In genomic region chr7:97117035-97117371, GRCh38 we compare ENCODE assay signal across 8 cellular contexts. TPM values are rescaled to one million over a fixed set of nuclear protein-coding genes. Genes with fewer than 3 reads are reported as not detected.
DNase-seq lines count a peak whose midpoint lies in the region; ATAC-seq, FAIRE-seq and TF ChIP-seq lines count a peak whose summit lies in the region.

No MANE protein-coding gene starts in this region.

- TF ChIP-seq RAD21 in HepG2 (CRISPR knock-in tag; IDR thresholded peaks at IDR 0.05), result no peak

- H3K9ac ChIP-seq in HepG2 (ENCODE audit: insufficient read depth, low read depth, low read length), result no peak overlapping the region; the same call in 1 of the 2 replicates

- in situ Hi-C loops in HepG2 (cut with HindIII; ENCODE audit: extremely low pct_ligation_motif_present, low pct_unique_long_range_greater_than_20kb), result loop anchor here (10.0 kb wide), 1 partner anchor 728 kb away; no protein-coding TSS in a partner anchor

- no peaks in the 10 kb centered on the region for H3K27me3 Mint-ChIP-seq in activated CD4-positive, alpha-beta T cell treated with anti-CD3 and anti-CD28 coated beads, Interleukin-2, amount 10 ng/mL, durations not matched to agents 24 days and 14 days

- POLR2A ChIA-PET in HepG2 (lab: Yijun Ruan, JAX), result interaction anchor here (1.0 to 2.5 kb wide), 6 partner anchors 13 to 755 kb away, joined by 3 to 12 read pairs (median 6); partner anchors contain the start of gene ASNS

- H3K79me2 ChIP-seq in HepG2 (ENCODE audit: insufficient read depth, low read length), result peaks cover 35% of the 10 kb centered on the region

- no peaks in the 10 kb centered on the region for H3K27me3 ChIP-seq in body of pancreas
- no peaks in the 10 kb centered on the region; a peak in 1 of 5 replicates for H3K27me3 ChIP-seq in HepG2 (ENCODE audit: control insufficient read depth in 1 of 2, insufficient read depth in 2 of 2, low read length in 2 of 2)
- no peaks in the 10 kb centered on the region for H3K27me3 ChIP-seq in thyroid gland

- H3K9me3 ChIP-seq in body of pancreas (no peaks in the 10 kb centered on the region), HepG2 (ENCODE audit: low read length) (no peaks in the 10 kb centered on the region), thyroid gland (no peaks in the 10 kb centered on the region)

- peaks cover 24% of the 10 kb centered on the region for H3K4me1 Mint-ChIP-seq in activated CD4-positive, alpha-beta T cell treated with anti-CD3 and anti-CD28 coated beads, Interleukin-2, amount 10 ng/mL, durations not matched to agents 24 days and 14 days

- peak overlapping the region; percentile 95 for H3K27ac Mint-ChIP-seq in activated CD4-positive, alpha-beta T cell treated with anti-CD3 and anti-CD28 coated beads, Interleukin-2, amount 10 ng/mL, durations not matched to agents 24 days and 14 days

- H3K4me1 ChIP-seq in body of pancreas (peaks cover 14% of the 10 kb centered on the region), HepG2 (ENCODE audit: insufficient read depth, low read length) (peaks cover 30% of the 10 kb centered on the region), thyroid gland (peaks cover 7 to 11% of the 10 kb centered on the region in 2 donors)

- TF ChIP-seq CTCF in body of pancreas (IDR thresholded peaks at IDR 0.05) (no peak), HepG2 (CRISPR knock-in tag; IDR thresholded peaks at IDR 0.05) (no peak), thyroid gland (IDR thresholded peaks at IDR 0.05) (no peak)

- peaks cover 5% of the 10 kb centered on the region for H3K9me3 Mint-ChIP-seq in activated CD4-positive, alpha-beta T cell treated with anti-CD3 and anti-CD28 coated beads, Interleukin-2, amount 10 ng/mL, durations not matched to agents 24 days and 14 days

- H3K27ac ChIP-seq in body of pancreas, result peak overlapping the region in 3 of 4 donors; percentile 53 to 79 (median 65)
- H3K27ac ChIP-seq in HepG2 (ENCODE audit: extremely low read length, insufficient read depth, low read length), result peak overlapping the region; percentile 5
- H3K27ac ChIP-seq in thyroid gland, result peak overlapping the region in 2 of 3 donors; percentile 46 to 73

- H2AFZ ChIP-seq in HepG2 (ENCODE audit: low read length), result peak overlapping the region; percentile 86

- no peak for FAIRE-seq in HepG2 (lab: Jason Lieb, UNC)

- BruUV-seq in HepG2 (replicated peaks; lab: Mats Ljungman, UMichigan), result no TSS peak

- CTCF ChIA-PET in HepG2 (lab: Yijun Ruan, JAX; ENCODE audit: low intra/inter-chr PET ratio, low total read pairs), result no interaction called here

- intact Hi-C loops in activated CD4-positive, alpha-beta T cell treated with anti-CD3 and anti-CD28 coated beads, Interleukin-2, amount 10 ng/mL, durations not matched to agents 24 days and 14 days (cut with micrococcal nuclease), result loop anchor here (1.0 to 5.0 kb wide), 4 partner anchors 640 to 854 kb away; partner anchors contain the start of gene ASNS
- intact Hi-C loops in body of pancreas (cut with DNase I) (no loop called here), HepG2 (cut with micrococcal nuclease; ENCODE audit: unreplicated experiment) (no loop called here), thyroid gland (cut with DNase I) (no loop called here)

- no peak for TF ChIP-seq POLR2A in body of pancreas (IDR thresholded peaks at IDR 0.05)
- no peak for TF ChIP-seq POLR2A in HepG2 (IDR thresholded peaks at IDR 0.05; ENCODE audit: insufficient read depth in 1 of 2, low read depth in 2 of 2, low read length in 2 of 2)
- no peak for TF ChIP-seq POLR2A in thyroid gland (IDR thresholded peaks at IDR 0.05)

- DNase-seq in activated CD4-positive, alpha-beta T cell treated with anti-CD3 and anti-CD28 coated beads, Interleukin-2, amount 10 ng/mL, durations not matched to agents 24 days and 14 days, result no peak
- no peak for DNase-seq in activated CD4-positive, alpha-beta T cell treated with anti-CD3 and anti-CD28 coated beads for 48 hours
- DNase-seq in body of pancreas, result peak in 2 of 4 donors; percentile 2 to 16
- no peak for DNase-seq in HepG2 (ENCODE audit: low spot score)
- peak in 1 of 2 donors; percentile 8 for DNase-seq in thyroid gland
- no peak for DNase-seq in NCI-H1436 (lab: John Stamatoyannopoulos, UW)

- H3K36me3 Mint-ChIP-seq in activated CD4-positive, alpha-beta T cell treated with anti-CD3 and anti-CD28 coated beads, Interleukin-2, amount 10 ng/mL, durations not matched to agents 24 days and 14 days (ENCODE audit: low read depth), result peaks cover 9% of the 10 kb centered on the region

- no peak overlapping the region for H3K4me3 ChIP-seq in body of pancreas
- peak overlapping the region in 1 of 3 experiments; percentile 80; a peak in 2 of 6 replicates for H3K4me3 ChIP-seq in HepG2 (replicated peaks in 1 of 3; ENCODE audit: insufficient read depth in 1 of 3, low read depth in 2 of 3, low read length in 3 of 3)
- H3K4me3 ChIP-seq in thyroid gland (replicated peaks in 1 of 3), result peak overlapping the region in 1 of 3 donors; percentile 58

- TF ChIP-seq EP300 in HepG2 (IDR thresholded peaks at IDR 0.05; ENCODE audit: low read depth in 2 of 2, low read length in 2 of 2) (no peak), HepG2 (CRISPR knock-in tag; IDR thresholded peaks at IDR 0.05; ENCODE audit: borderline replicate concordance) (no peak)

- no peaks in the 10 kb centered on the region for H4K20me1 ChIP-seq in HepG2 (ENCODE audit: insufficient read depth, low read length)

- WGBS in body of pancreas, 2 donors, result 52 to 62% methylated on average over 9 of the region's 9 CpGs
- 97% methylated on average over 9 of the region's 9 CpGs for WGBS in HepG2 (ENCODE audit: low lambda C conversion rate)
- 60 to 64% methylated on average over 9 of the region's 9 CpGs for WGBS in thyroid gland, 2 donors

- H3K4me3 Mint-ChIP-seq in activated CD4-positive, alpha-beta T cell treated with anti-CD3 and anti-CD28 coated beads, Interleukin-2, amount 10 ng/mL, durations not matched to agents 24 days and 14 days, result peak overlapping the region; percentile 93

- no peak for ATAC-seq in body of pancreas
- peak; percentile 9; the same call in 1 of the 3 replicates for ATAC-seq in HepG2
- no peak for ATAC-seq in GM19023 (IDR thresholded peaks at IDR 0.05; ENCODE audit: unreplicated experiment)
- ATAC-seq in HG02610 (IDR thresholded peaks at IDR 0.05; ENCODE audit: unreplicated experiment), result no peak

- peak overlapping the region; percentile 83 for H3K4me2 ChIP-seq in HepG2 (ENCODE audit: low read depth, low read length)

- H3K36me3 ChIP-seq in body of pancreas (replicated peaks in 1 of 2; ENCODE audit: insufficient read depth in 1 of 2, low read depth in 2 of 2) (no peaks in the 10 kb centered on the region), HepG2 (replicated peaks in 1 of 2; ENCODE audit: control insufficient read depth in 1 of 2, insufficient read depth in 2 of 2, low read length in 2 of 2) (no peaks in the 10 kb centered on the region), thyroid gland (no peaks in the 10 kb centered on the region)

TF ChIP-seq in HepG2, 621 proteins besides CTCF, POLR2A, EP300 and RAD21:
- TF ChIP-seq ZNF749 (CRISPR knock-in tag; IDR thresholded peaks at IDR 0.05; ENCODE audit: borderline replicate concordance) (0 out of 2 replicates have a peak, but pooled peaks have one; percentile 10), ZNF777 (CRISPR knock-in tag; IDR thresholded peaks at IDR 0.05) (no peak), TCF7L2 (IDR thresholded peaks at IDR 0.05; ENCODE audit: low read depth, low read length) (no peak)

RNA-seq across cellular contexts. Expression of gene SDHAF3, which starts 0.5 kb away (rescaled TPM):
- 24.9 and 27.8 TPM in 2 replicates for total RNA-seq in activated CD4-positive, alpha-beta T cell treated with anti-CD3 and anti-CD28 coated beads, Interleukin-2, amount 10 ng/mL, durations not matched to agents 24 days and 14 days
- total RNA-seq in body of pancreas, result 10 to 100 TPM; 22.3 to 30.7 TPM
- total RNA-seq in HepG2 (2016; rRNA removed; fragmentation: Illumina TruSeq; extraction: Trizol), result 32.6 and 46.9 TPM in 2 replicates
- total RNA-seq in HepG2 (2016; cell fraction: cytosol; rRNA removed; fragmentation: Illumina TruSeq; extraction: Trizol; ENCODE audit: low read depth), result 16.0 and 21.0 TPM in 2 replicates
- 40.1 and 50.4 TPM in 2 replicates for total RNA-seq in HepG2 (2016; cell fraction: insoluble cytoplasmic fraction; rRNA removed; fragmentation: Illumina TruSeq; extraction: Trizol)
- 26.3 and 29.6 TPM in 2 replicates for total RNA-seq in HepG2 (2016; cell fraction: membrane; rRNA removed; fragmentation: Illumina TruSeq; extraction: Trizol)
- total RNA-seq in HepG2 (2016; cell fraction: nucleus; rRNA removed; fragmentation: Illumina TruSeq; extraction: Trizol), result 17.6 and 22.6 TPM in 2 replicates
- polyA plus RNA-seq in HepG2 (2011; rRNA removed), result 11.7 and 15.2 TPM in 2 replicates
- 7.3 and 9.3 TPM in 2 replicates for polyA plus RNA-seq in HepG2 (2011; cell fraction: cytosol; rRNA removed)
- polyA plus RNA-seq in HepG2 (2011; cell fraction: nucleus; rRNA removed), result 2.2 and 2.8 TPM in 2 replicates
- 21.1 and 45.4 TPM in 2 replicates for polyA plus RNA-seq in HepG2 (2012)
- polyA plus RNA-seq in HepG2 (2016; cell fraction: cytosol; fragmentation: Illumina TruSeq; extraction: Trizol; ENCODE audit: low read depth), result 18.5 and 25.0 TPM in 2 replicates
- 71.8 and 79.1 TPM in 2 replicates for polyA plus RNA-seq in HepG2 (2016; cell fraction: insoluble cytoplasmic fraction; fragmentation: Illumina TruSeq; extraction: Trizol; ENCODE audit: low read depth)
- polyA plus RNA-seq in HepG2 (2016; cell fraction: membrane; fragmentation: Illumina TruSeq; extraction: Trizol; ENCODE audit: low read depth), result 38.7 and 40.8 TPM in 2 replicates
- polyA plus RNA-seq in HepG2 (2016; cell fraction: nucleus; fragmentation: Illumina TruSeq; extraction: Trizol; ENCODE audit: insufficient read depth, low read depth), result 32.4 and 35.9 TPM in 2 replicates
- 27.1 and 28.0 TPM in 2 replicates for polyA minus RNA-seq in HepG2 (2011; rRNA and poly(A)+ RNA removed; ENCODE audit: low replicate concordance)
- polyA minus RNA-seq in HepG2 (2011; cell fraction: cytosol; rRNA and poly(A)+ RNA removed), result 20.5 and 23.2 TPM in 2 replicates
- 16.6 and 19.9 TPM in 2 replicates for polyA minus RNA-seq in HepG2 (2011; cell fraction: nucleus; rRNA and poly(A)+ RNA removed)
- 10 to 100 TPM in 3 of 4 donors, 1 to 10 TPM in 1; 6.4 to 20.8 (median 11.3) TPM for total RNA-seq in thyroid gland

Comparison
In these comparisons a context has a peak if more than half of its experiments do, and no peak if none do; other contexts are left out.
1. H3K27ac ChIP-seq: peak in every context shown above with its lines; median percentile 65 in body of pancreas; 60 in thyroid gland; 5 in HepG2.